ENCODE assay signal across 27 cellular contexts in the genomic region with DNA sequence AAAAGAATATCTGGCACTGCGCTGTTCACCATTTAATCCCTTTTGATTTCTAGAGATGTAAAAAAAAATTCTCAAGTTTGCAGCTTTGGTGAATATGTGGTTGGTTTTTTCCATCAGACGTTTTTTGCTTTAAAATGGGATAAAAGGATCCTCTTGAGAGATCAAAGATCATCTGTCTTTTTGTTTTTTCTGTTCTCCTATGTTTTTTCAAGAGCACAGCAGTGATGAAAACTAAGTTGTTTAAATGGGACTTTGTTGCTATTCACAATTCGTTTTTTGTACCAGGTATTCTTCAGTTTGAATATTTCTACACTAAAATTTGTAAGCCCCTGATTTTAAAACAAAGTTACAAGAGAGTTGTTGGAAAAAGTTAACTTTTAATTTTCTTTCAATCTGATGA. TPM values are rescaled to one million over a fixed set of nuclear protein-coding genes. Genes with fewer than 3 reads are reported as not detected.
"Had no signal": no experiment of that assay in that cellular context is flagged by ENCODE, and none has a peak within 500 bp of the region (broad histone marks: within the 10 kb centered on the region; RNA-seq: fewer than 3 reads in every experiment).

No MANE protein-coding gene starts in this region.

- DNase-seq: dermis blood vessel endothelial cell; effector memory CD4-positive, alpha-beta T cell; esophagus squamous epithelium; foreskin melanocyte; glutamatergic neuron; heart right ventricle; hippocampal formation; left cardiac atrium; left lung; mesendoderm; midbrain; naive thymus-derived CD8-positive, alpha-beta T cell; occipital lobe; pancreas; stimulated activated CD4-positive, alpha-beta T cell treated with anti-CD3 and anti-CD28 coated beads, Interleukin-2, amount 100 ng/mL, for 24 hours; stimulated activated CD4-positive, alpha-beta T cell treated with anti-CD3 and anti-CD28 coated beads, Interleukin-4, amount 100 ng/mL, for 24 hours; stimulated activated naive CD4-positive, alpha-beta T cell treated with Interleukin-2 at 50 U/mL for 16 hours; substantia nigra; testis; transverse colon had no signal

- H3K36me3 Mint-ChIP-seq: stimulated activated effector memory CD8-positive, alpha-beta T cell treated with anti-CD3 and anti-CD28 coated beads, Interleukin-12 subunit alpha, Interleukin-12 subunit beta, amount 100 ng/mL, for 72 hours had no signal

- H3K27me3 Mint-ChIP-seq: naive thymus-derived CD8-positive, alpha-beta T cell had no signal

- FAIRE-seq: endothelial cell of umbilical vein, islet of Langerhans, pancreas had no signal

- H3K9me3 ChIP-seq: esophagus squamous epithelium, heart right ventricle, left lung, pancreas, testis, transverse colon, vagina had no signal

- H3K4me1 ChIP-seq: esophagus squamous epithelium, left lung, pancreas, testis, transverse colon, vagina had no signal

- H3K27me3 ChIP-seq: esophagus squamous epithelium, heart right ventricle, left lung, pancreas, testis, transverse colon, vagina had no signal

- H3K27ac Mint-ChIP-seq: naive thymus-derived CD8-positive, alpha-beta T cell; stimulated activated effector memory CD8-positive, alpha-beta T cell treated with anti-CD3 and anti-CD28 coated beads, Interleukin-12 subunit alpha, Interleukin-12 subunit beta, amount 100 ng/mL, for 72 hours had no signal

- H3K4me1 Mint-ChIP-seq: stimulated activated effector memory CD8-positive, alpha-beta T cell treated with anti-CD3 and anti-CD28 coated beads, Interleukin-12 subunit alpha, Interleukin-12 subunit beta, amount 100 ng/mL, for 72 hours had no signal

- H3K27ac ChIP-seq: esophagus squamous epithelium, left lung, pancreas, testis, transverse colon, vagina had no signal

- H3K4me3 ChIP-seq: coronary artery, esophagus squamous epithelium, heart right ventricle, left lung, pancreas, testis, transverse colon, vagina had no signal

- H3K4me3 Mint-ChIP-seq: naive thymus-derived CD8-positive, alpha-beta T cell; stimulated activated effector memory CD8-positive, alpha-beta T cell treated with anti-CD3 and anti-CD28 coated beads, Interleukin-12 subunit alpha, Interleukin-12 subunit beta, amount 100 ng/mL, for 72 hours had no signal

- ATAC-seq: left cardiac atrium; left lung; naive thymus-derived CD8-positive, alpha-beta T cell; pancreas; sciatic nerve had no signal

- H3K9me3 Mint-ChIP-seq: naive thymus-derived CD8-positive, alpha-beta T cell; stimulated activated effector memory CD8-positive, alpha-beta T cell treated with anti-CD3 and anti-CD28 coated beads, Interleukin-12 subunit alpha, Interleukin-12 subunit beta, amount 100 ng/mL, for 72 hours had no signal

RNA-seq across cellular contexts. Expression of gene REP15, which starts 29.7 kb away (rescaled TPM):
- total RNA-seq: epithelial cell of proximal tubule; naive thymus-derived CD8-positive, alpha-beta T cell; vagina had no signal
- polyA plus RNA-seq: naive thymus-derived CD8-positive, alpha-beta T cell had no signal
